12 cellular contexts compared by ENCODE assay signal in the genomic region with DNA sequence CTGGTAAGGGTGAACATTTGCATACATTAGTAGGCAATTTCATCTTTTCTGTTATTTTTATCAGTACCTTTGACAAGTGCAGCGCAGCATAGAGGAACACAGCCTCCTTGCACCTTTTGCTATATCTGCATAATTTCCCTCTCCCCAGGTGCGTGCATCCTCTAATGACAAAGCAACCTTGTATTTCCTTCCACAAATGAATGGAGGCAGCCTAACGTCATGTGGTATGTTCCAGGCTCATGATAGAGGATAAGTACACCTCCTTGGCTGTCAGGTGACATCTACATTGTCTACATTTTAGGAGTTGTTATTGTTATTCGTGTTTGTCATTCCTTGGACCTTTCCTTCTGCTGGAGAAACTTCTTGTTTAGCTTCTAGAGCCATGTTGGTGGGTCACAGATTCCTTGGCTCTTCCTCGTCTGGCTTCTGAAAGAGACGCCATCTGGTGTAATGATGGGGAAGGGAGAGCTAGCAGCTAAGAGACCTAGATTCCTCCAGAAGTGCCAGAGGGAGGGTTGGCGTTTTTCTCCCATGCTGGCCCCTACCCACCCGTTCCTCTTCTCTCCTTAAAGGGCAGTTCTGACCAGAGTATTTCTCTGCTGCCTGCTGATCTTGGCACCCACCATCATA. TPM values are rescaled to one million over a fixed set of nuclear protein-coding genes. Genes with fewer than 3 reads are reported as not detected.
A peak's percentile ranks its signal among the peaks of the same experiment; 100 is the strongest.
DNase-seq lines count a peak whose midpoint lies in the region; ATAC-seq, FAIRE-seq and TF ChIP-seq lines count a peak whose summit lies in the region.
"Had no signal": no experiment of that assay in that cellular context is flagged by ENCODE, and none has a peak within 500 bp of the region (broad histone marks: within the 10 kb centered on the region; RNA-seq: fewer than 3 reads in every experiment).

No MANE protein-coding gene starts in this region.

- H3K4me3 ChIP-seq in H1 (ENCODE audit: extremely low read depth in 1 of 4, insufficient read depth in 2 of 4, low read depth in 3 of 4, low read length in 4 of 4) (no peak overlapping the region), stomach (no peak overlapping the region)
- H3K4me3 ChIP-seq: breast epithelium had no signal

- no peak overlapping the region for H3K18ac ChIP-seq in H1 (ENCODE audit: extremely low read depth, low read length)

- CTCF ChIA-PET in activated CD4-positive, alpha-beta memory T cell treated with anti-CD3 and anti-CD28 coated beads for 36 hours (lab: Charles Lee), result interaction anchor here (0.6 to 16.3 kb wide), 8 partner anchors 12 to 1846 kb away, joined by 3 to 573 read pairs (median 8); partner anchors contain the start of gene EVL
- CTCF ChIA-PET in H1 (lab: Charles Lee; ENCODE audit: partially characterized antibody), result interaction anchor here (0.6 to 10.6 kb wide), 13 partner anchors 8 to 203 kb away, joined by 3 to 240 read pairs (median 5); partner anchors contain the start of gene EVL

- no peaks in the 10 kb centered on the region for H3K9me3 Mint-ChIP-seq in activated CD4-positive, alpha-beta memory T cell treated with anti-CD3 and anti-CD28 coated beads for 36 hours
- no peaks in the 10 kb centered on the region for H3K9me3 Mint-ChIP-seq in HFFc6

- no peak for TF ChIP-seq POLR2A in H1 (IDR thresholded peaks at IDR 0.05; ENCODE audit: control extremely low read depth in 1 of 2, low read depth in 2 of 2, low read length in 2 of 2)
- no peak for TF ChIP-seq POLR2A in stomach (IDR thresholded peaks at IDR 0.05)

- peak; percentile 48 for DNase-seq in activated effector memory CD4-positive, alpha-beta T cell treated with anti-CD3 and anti-CD28 coated beads, Interleukin-2, amount 50 U/mL, for 16 hours
- DNase-seq in activated effector memory CD4-positive, alpha-beta T cell treated with Interleukin-2 at 50 U/mL for 16 hours, result no peak
- DNase-seq in activated CD4-positive, alpha-beta memory T cell treated with anti-CD3 and anti-CD28 coated beads for 36 hours, result no peak
- DNase-seq in H1 (ENCODE audit: low read depth in 1 of 2, low spot score in 2 of 2) (no peak), stomach (no peak), hippocampal formation (lab: John Stamatoyannopoulos, UW) (no peak), HFFc6 (no peak), left colon (no peak)
- DNase-seq: EL; NK-92 treated with Interleukin-12 subunit alpha and Interleukin-12 subunit beta, amount 100 ng/mL, for 24 hours had no signal

- H3K36me3 Mint-ChIP-seq in activated CD4-positive, alpha-beta memory T cell treated with anti-CD3 and anti-CD28 coated beads for 36 hours, result peaks cover 46% of the 10 kb centered on the region
- H3K36me3 Mint-ChIP-seq in HFFc6 (ENCODE audit: low read depth), result no peaks in the 10 kb centered on the region

- intact Hi-C loops in activated CD4-positive, alpha-beta memory T cell treated with anti-CD3 and anti-CD28 coated beads for 36 hours (cut with micrococcal nuclease), result no loop called here
- intact Hi-C loops in stomach (cut with DNase I; ENCODE audit: low total_unique reads) (no loop called here), left colon (cut with DNase I, micrococcal nuclease) (loop anchor here in 1 of 2 donors (10.0 kb wide), 1 partner anchor 117 kb away; no protein-coding TSS in a partner anchor)

- no peak overlapping the region for H3K23ac ChIP-seq in H1 (ENCODE audit: insufficient read length)

- ATAC-seq in left colon, result no peak

- no peaks in the 10 kb centered on the region for H3K27me3 Mint-ChIP-seq in activated CD4-positive, alpha-beta memory T cell treated with anti-CD3 and anti-CD28 coated beads for 36 hours
- peaks cover 13% of the 10 kb centered on the region for H3K27me3 Mint-ChIP-seq in HFFc6 (ENCODE audit: insufficient read depth)

- H2BK120ac ChIP-seq in H1 (replicated peaks; ENCODE audit: low read depth, low read length), result no peak overlapping the region

- no peaks in the 10 kb centered on the region for H3K23me2 ChIP-seq in H1 (ENCODE audit: low read depth, low read length)

- H2AK5ac ChIP-seq in H1 (ENCODE audit: low read depth, low read length), result 0 out of 2 replicates have a peak overlapping the region, but pooled peaks have one; percentile 48

- no peak overlapping the region for H4K91ac ChIP-seq in H1 (replicated peaks; ENCODE audit: insufficient read length, low read length)

- 86% methylated on average over 8 of the region's 8 CpGs; no CpG with 5 or more reads in 1 of the 2 experiments for WGBS in H1 (ENCODE audit: extremely low coverage in 1 of 2, insufficient coverage in 1 of 2, insufficient read length in 1 of 2, insufficient replicate concordance in 2 of 2, low coverage in 1 of 2, low lambda C conversion rate in 2 of 2, missing lambda C conversion rate in 1 of 2), 2 experiments
- WGBS in stomach, 5 donors, result 83 to 87% (median 83%) methylated on average over 8 of the region's 8 CpGs

- TF ChIP-seq CTCF in H1 (IDR thresholded peaks at IDR 0.05; ENCODE audit: control extremely low read depth in 1 of 3, insufficient read depth in 1 of 3, low read depth in 1 of 3, low read length in 3 of 3) (peak in 2 of 3 experiments; percentile 27 to 31; a peak in 3 of 4 replicates), stomach (IDR thresholded peaks at IDR 0.05) (no peak), HFFc6 (IDR thresholded peaks at IDR 0.05) (no peak)

- H3K79me2 ChIP-seq in H1 (ENCODE audit: control insufficient read depth in 1 of 2, insufficient read depth in 2 of 2, low read length in 2 of 2), result no peaks in the 10 kb centered on the region

- TF ChIP-seq RAD21 in H1 (IDR thresholded peaks at IDR 0.05 in 1 of 2, conservative IDR thresholded peaks at IDR 0.05 in 1 of 2; ENCODE audit: low read depth in 2 of 2, low read length in 2 of 2), result peak in 1 of 2 experiments; percentile 34; a peak in 1 of 4 replicates

- peaks cover 0 to 9% (median 0%) of the 10 kb centered on the region in 4 experiments; a peak in 2 of 8 replicates for H3K36me3 ChIP-seq in H1 (ENCODE audit: control insufficient read depth in 2 of 4, insufficient read depth in 4 of 4, low read length in 3 of 4)
- peaks cover 7 to 24% (median 17%) of the 10 kb centered on the region in 4 donors for H3K36me3 ChIP-seq in stomach
- H3K36me3 ChIP-seq: breast epithelium had no signal

- H3K27me3 ChIP-seq in H1 (replicated peaks in 1 of 4; ENCODE audit: control insufficient read depth in 3 of 4, extremely low read depth in 1 of 4, insufficient read depth in 3 of 4, low read length in 3 of 4) (no peaks in the 10 kb centered on the region), stomach (no peaks in the 10 kb centered on the region)
- H3K27me3 ChIP-seq: breast epithelium had no signal

- no peak overlapping the region for H3K9ac ChIP-seq in H1 (replicated peaks in 1 of 4; ENCODE audit: extremely low read depth in 1 of 4, low read depth in 3 of 4, low read length in 3 of 4)

- H2AFZ ChIP-seq in H1 (ENCODE audit: low read length), result no peak overlapping the region

- H4K8ac ChIP-seq in H1 (ENCODE audit: extremely low read depth, insufficient read depth, low read length), result no peak overlapping the region

- no peak overlapping the region for H3K4ac ChIP-seq in H1 (replicated peaks; ENCODE audit: insufficient read length, low read depth, low read length)

- no peak overlapping the region for H3K4me3 Mint-ChIP-seq in activated CD4-positive, alpha-beta memory T cell treated with anti-CD3 and anti-CD28 coated beads for 36 hours
- H3K4me3 Mint-ChIP-seq in HFFc6, result no peak overlapping the region

- peaks cover 2% of the 10 kb centered on the region in 2 experiments for H4K20me1 ChIP-seq in H1 (replicated peaks in 1 of 2; ENCODE audit: control insufficient read depth in 1 of 2, insufficient read depth in 2 of 2, low read length in 2 of 2)

- H3K9me3 ChIP-seq in H1 (ENCODE audit: insufficient read depth in 2 of 2, low read depth in 1 of 2, low read length in 1 of 2), result no peaks in the 10 kb centered on the region
- no peaks in the 10 kb centered on the region for H3K9me3 ChIP-seq in stomach
- H3K9me3 ChIP-seq: breast epithelium had no signal

- no peaks in the 10 kb centered on the region for H3K4me1 ChIP-seq in H1 (replicated peaks in 1 of 4; ENCODE audit: control insufficient read depth in 3 of 4, insufficient read depth in 4 of 4, low read length in 3 of 4)
- peaks cover 13 to 55% (median 44%) of the 10 kb centered on the region in 4 donors for H3K4me1 ChIP-seq in stomach

- H4K5ac ChIP-seq in H1 (ENCODE audit: insufficient read length, low read depth, low read length), result no peak overlapping the region

- no peak overlapping the region for H3K27ac ChIP-seq in H1 (ENCODE audit: low read depth, low read length)
- H3K27ac ChIP-seq in stomach, result peak overlapping the region in 3 of 5 donors; percentile 43 to 65 (median 44)

- no peak overlapping the region for H2BK5ac ChIP-seq in H1 (ENCODE audit: low read depth, low read length)

- peaks cover 2% of the 10 kb centered on the region; the same call in 1 of the 2 replicates for H3K79me1 ChIP-seq in H1 (ENCODE audit: low read depth, low read length)

- POLR2A ChIA-PET in activated CD4-positive, alpha-beta memory T cell treated with anti-CD3 and anti-CD28 coated beads for 36 hours (lab: Charles Lee), result interaction anchor here (1.8 to 11.3 kb wide), 3 partner anchors 11 to 39 kb away, joined by 5 to 200 read pairs (median 9); partner anchors contain the start of gene EVL
- POLR2A ChIA-PET in H1 (lab: Charles Lee; ENCODE audit: partially characterized antibody), result interaction anchor here (0.6 kb wide), 2 partner anchors 8 to 337 kb away, joined by 4 read pairs; no protein-coding TSS in a partner anchor

- TF ChIP-seq EP300 in H1 (IDR thresholded peaks at IDR 0.05; ENCODE audit: borderline replicate concordance in 1 of 2, low read depth in 2 of 2, low read length in 2 of 2), result no peak
- TF ChIP-seq EP300 in stomach (IDR thresholded peaks at IDR 0.05), result no peak

- H3K4me2 ChIP-seq in H1 (ENCODE audit: insufficient read depth in 1 of 2, low read depth in 2 of 2, low read length in 2 of 2), result no peak overlapping the region

- H2BK12ac ChIP-seq in H1 (ENCODE audit: low read depth, low read length), result no peak overlapping the region

- FAIRE-seq in H1 (lab: Jason Lieb, UNC), result no peak
- FAIRE-seq: GM18507 had no signal

- no peak overlapping the region for H3K14ac ChIP-seq in H1 (ENCODE audit: insufficient read length)

- peaks cover 93% of the 10 kb centered on the region for H3K4me1 Mint-ChIP-seq in activated CD4-positive, alpha-beta memory T cell treated with anti-CD3 and anti-CD28 coated beads for 36 hours (ENCODE audit: low read depth)
- H3K4me1 Mint-ChIP-seq in HFFc6 (ENCODE audit: low read depth), result peaks cover 19% of the 10 kb centered on the region

- no peak overlapping the region for H2BK15ac ChIP-seq in H1 (ENCODE audit: low read length)

- H2BK20ac ChIP-seq in H1 (ENCODE audit: low read length), result no peak overlapping the region

- H3K27ac Mint-ChIP-seq in activated CD4-positive, alpha-beta memory T cell treated with anti-CD3 and anti-CD28 coated beads for 36 hours, result peak overlapping the region; percentile 90
- H3K27ac Mint-ChIP-seq in HFFc6, result no peak overlapping the region

- H3K56ac ChIP-seq in H1 (replicated peaks; ENCODE audit: insufficient read length, low read depth, low read length), result no peak overlapping the region

RNA-seq across cellular contexts. Expression of gene EVL, which starts 37.0 kb away (rescaled TPM):
- total RNA-seq in activated CD4-positive, alpha-beta memory T cell treated with anti-CD3 and anti-CD28 coated beads for 36 hours, result 100 to 1,000 TPM; 174 to 180 TPM
- total RNA-seq in H1 (2021; fragmentation: NEBNext Ultra II Directional; extraction: Animal tissue kit (Norgen Biotek cat#: 25700)), result 64.0 and 64.6 TPM in 2 replicates
- polyA plus RNA-seq in H1 (2011; rRNA removed) (30.7 and 48.1 TPM in 2 replicates), stomach (10 to 100 TPM; 35.7 to 64.9 (median 43.7) TPM)
- 44.3 TPM for polyA plus RNA-seq in H1 (2011; cell fraction: cytosol; rRNA removed)
- polyA plus RNA-seq in H1 (2011; cell fraction: nucleus; rRNA removed), result 111 TPM
- polyA plus RNA-seq in H1 (2012, experiment 1 of 2), result 61.3 to 96.8 TPM (median 75.1 TPM) in 4 replicates
- 40.2 TPM for polyA plus RNA-seq in H1 (2012, experiment 2 of 2)
- 30.7 TPM for polyA plus RNA-seq in H1 (2013, experiment 1 of 2)
- polyA plus RNA-seq in H1 (2013, experiment 2 of 2), result 30.5 TPM
- 25.3 and 35.3 TPM in 2 replicates for polyA minus RNA-seq in H1 (2011; rRNA and poly(A)+ RNA removed)
- 33.6 TPM for polyA minus RNA-seq in H1 (2011; cell fraction: cytosol; rRNA and poly(A)+ RNA removed)
- 41.0 TPM for polyA minus RNA-seq in H1 (2011; cell fraction: nucleus; rRNA and poly(A)+ RNA removed)
- total RNA-seq in stomach (100 to 1,000 TPM in 1 of 5 donors, 10 to 100 TPM in 4; 23.3 to 111 (median 32.6) TPM), left colon (10 to 100 TPM in 1 of 2 donors, 1 to 10 TPM in 1; 9.7 to 25.0 TPM)
- total RNA-seq in HFFc6 (2021; fragmentation: NEBNext Ultra II Directional; extraction: Animal tissue kit (Norgen Biotek cat#: 25700)), result 1 to 10 TPM; 1.2 to 4.8 (median 2.0) TPM

RNA-seq across cellular contexts. Expression of gene DEGS2, which starts 57.2 kb away (rescaled TPM):
- 1 to 10 TPM; 1.1 to 1.3 TPM for total RNA-seq in activated CD4-positive, alpha-beta memory T cell treated with anti-CD3 and anti-CD28 coated beads for 36 hours
- 0.61 and 0.94 TPM in 2 replicates for total RNA-seq in H1 (2021; fragmentation: NEBNext Ultra II Directional; extraction: Animal tissue kit (Norgen Biotek cat#: 25700))
- polyA plus RNA-seq in H1 (2011; rRNA removed) (0.60 and 0.82 TPM in 2 replicates), stomach (1 to 10 TPM; 4.3 to 8.6 (median 7.7) TPM)
- 0.37 TPM for polyA plus RNA-seq in H1 (2011; cell fraction: cytosol; rRNA removed)
- polyA plus RNA-seq in H1 (2011; cell fraction: nucleus; rRNA removed), result 1.0 TPM
- polyA plus RNA-seq in H1 (2012, experiment 1 of 2), result 0.39 to 1.5 TPM (median 0.71 TPM) in 4 replicates
- polyA plus RNA-seq in H1 (2012, experiment 2 of 2), result 1.3 TPM
- polyA plus RNA-seq in H1 (2013, experiment 1 of 2), result 0.61 TPM
- 0.55 TPM for polyA plus RNA-seq in H1 (2013, experiment 2 of 2)
- polyA minus RNA-seq in H1 (2011; rRNA and poly(A)+ RNA removed), result 0.07 and 0.19 TPM in 2 replicates
- polyA minus RNA-seq in H1 (2011; cell fraction: cytosol; rRNA and poly(A)+ RNA removed), result not detected
- 1.5 TPM for polyA minus RNA-seq in H1 (2011; cell fraction: nucleus; rRNA and poly(A)+ RNA removed)
- total RNA-seq in stomach (10 to 100 TPM in 4 of 5 donors, 1 to 10 TPM in 1; 1.2 to 53.0 (median 25.0) TPM), left colon (10 to 100 TPM; 25.0 to 36.9 TPM)
- total RNA-seq in HFFc6 (2021; fragmentation: NEBNext Ultra II Directional; extraction: Animal tissue kit (Norgen Biotek cat#: 25700)), result not detected

Comparison
In these comparisons a context has a peak if more than half of its experiments do, and no peak if none do; other contexts are left out.
1. CTCF ChIP-seq: peak in H1 (2 of 3); none in stomach (0 of 7) and HFFc6 (single experiment).